20 cellular contexts compared by ENCODE assay signal in genomic region chr12:91492648-91493047, GRCh38.
DNase-seq lines count a peak whose midpoint lies in the region; ATAC-seq, FAIRE-seq and TF ChIP-seq lines count a peak whose summit lies in the region.
"Had no signal": no experiment of that assay in that cellular context is flagged by ENCODE, and none has a peak within 500 bp of the region (broad histone marks: within the 10 kb centered on the region; RNA-seq: fewer than 3 reads in every experiment).

No MANE protein-coding gene starts in this region.

- H3K79me2 ChIP-seq in endothelial cell of umbilical vein (ENCODE audit: control insufficient read depth, insufficient read depth, low read length): no peaks in the 10 kb centered on the region

- H3K9me3 ChIP-seq in endothelial cell of umbilical vein (replicated peaks; ENCODE audit: control insufficient read depth, insufficient read depth, low read length): no peaks in the 10 kb centered on the region

- no peaks in the 10 kb centered on the region for H3K27me3 ChIP-seq in endothelial cell of umbilical vein (ENCODE audit: control insufficient read depth in 2 of 2, insufficient read depth in 2 of 2, low read length in 2 of 2)

- FAIRE-seq in endothelial cell of umbilical vein (lab: Jason Lieb, UNC): no peak
- no peak for FAIRE-seq in GM19239 (lab: Jason Lieb, UNC)
- FAIRE-seq: A204.1, D721Med had no signal

- no peak overlapping the region for H3K9ac ChIP-seq in endothelial cell of umbilical vein (replicated peaks; ENCODE audit: extremely low read depth, insufficient read depth, low read length)

- H2AFZ ChIP-seq in endothelial cell of umbilical vein (ENCODE audit: low read depth, low read length): no peak overlapping the region

- peak; percentile 61 for ATAC-seq in activated naive CD8-positive, alpha-beta T cell treated with anti-CD3 and anti-CD28 coated beads, Interleukin-2, amount 50 U/mL, for 24 hours

- no peak for TF ChIP-seq POLR2A in endothelial cell of umbilical vein (IDR thresholded peaks at IDR 0.05; ENCODE audit: low read depth, low read length)

- no peak overlapping the region for H3K4me2 ChIP-seq in endothelial cell of umbilical vein (ENCODE audit: insufficient read depth, low read length)

- no TSS peak for BruUV-seq in endothelial cell of umbilical vein (replicated peaks; lab: Mats Ljungman, UMichigan)

- H3K27me3 Mint-ChIP-seq in activated naive CD4-positive, alpha-beta T cell treated with anti-CD3 and anti-CD28 coated beads, Interleukin-2, amount 50 U/mL, for 24 hours: no peaks in the 10 kb centered on the region
- no peaks in the 10 kb centered on the region for H3K27me3 Mint-ChIP-seq in activated naive CD8-positive, alpha-beta T cell treated with anti-CD3 and anti-CD28 coated beads, Interleukin-2, amount 50 U/mL, for 24 hours

- H3K9me1 ChIP-seq in endothelial cell of umbilical vein (replicated peaks; ENCODE audit: control insufficient read depth, extremely low read depth, insufficient read depth, low read length): no peaks in the 10 kb centered on the region

- H3K4me1 Mint-ChIP-seq in activated naive CD4-positive, alpha-beta T cell treated with anti-CD3 and anti-CD28 coated beads, Interleukin-2, amount 50 U/mL, for 24 hours: peaks cover 6% of the 10 kb centered on the region
- H3K4me1 Mint-ChIP-seq in activated naive CD8-positive, alpha-beta T cell treated with anti-CD3 and anti-CD28 coated beads, Interleukin-2, amount 50 U/mL, for 24 hours: peaks cover 10% of the 10 kb centered on the region
- H3K4me1 Mint-ChIP-seq: CD14-positive monocyte had no signal

- H3K27ac ChIP-seq in endothelial cell of umbilical vein (ENCODE audit: insufficient read depth, low read depth, low read length): no peak overlapping the region

- CTCF ChIA-PET in endothelial cell of umbilical vein (lab: Charles Lee): no interaction called here

- dilution Hi-C loops in endothelial cell of umbilical vein (cut with MboI; ENCODE audit: extremely low pct_ligation_motif_present, low sequenced_read_pairs): no loop called here

- no peak for TF ChIP-seq CTCF in endothelial cell of umbilical vein (IDR thresholded peaks at IDR 0.05; ENCODE audit: extremely low read depth in 1 of 2, insufficient read depth in 1 of 2, low read depth in 1 of 2, low read length in 2 of 2)

- H3K9me3 Mint-ChIP-seq in activated naive CD4-positive, alpha-beta T cell treated with anti-CD3 and anti-CD28 coated beads, Interleukin-2, amount 50 U/mL, for 24 hours: no peaks in the 10 kb centered on the region
- no peaks in the 10 kb centered on the region for H3K9me3 Mint-ChIP-seq in activated naive CD8-positive, alpha-beta T cell treated with anti-CD3 and anti-CD28 coated beads, Interleukin-2, amount 50 U/mL, for 24 hours

- H3K4me1 ChIP-seq in endothelial cell of umbilical vein (ENCODE audit: control insufficient read depth, extremely low read depth, insufficient read depth, low read length): peaks cover 7% of the 10 kb centered on the region

- H3K4me3 Mint-ChIP-seq in activated naive CD4-positive, alpha-beta T cell treated with anti-CD3 and anti-CD28 coated beads, Interleukin-2, amount 50 U/mL, for 24 hours: no peak overlapping the region
- H3K4me3 Mint-ChIP-seq in activated naive CD8-positive, alpha-beta T cell treated with anti-CD3 and anti-CD28 coated beads, Interleukin-2, amount 50 U/mL, for 24 hours: no peak overlapping the region
- H3K4me3 Mint-ChIP-seq: CD14-positive monocyte had no signal

- H3K4me3 ChIP-seq in endothelial cell of umbilical vein (replicated peaks in 1 of 3; ENCODE audit: insufficient read depth in 1 of 3, low read depth in 1 of 3, low read length in 3 of 3): no peak overlapping the region

- no peaks in the 10 kb centered on the region for H3K36me3 ChIP-seq in endothelial cell of umbilical vein (ENCODE audit: control insufficient read depth in 2 of 2, extremely low read depth in 1 of 2, insufficient read depth in 2 of 2, low read length in 2 of 2)

- DNase-seq in activated naive CD4-positive, alpha-beta T cell treated with Interleukin-2 at 50 U/mL for 16 hours: no peak
- no peak for DNase-seq in activated naive CD8-positive, alpha-beta T cell treated with anti-CD3 and anti-CD28 coated beads, Interleukin-2, amount 50 U/mL, for 24 hours
- peak; percentile 52 for DNase-seq in endothelial cell of umbilical vein (ENCODE audit: low read depth, low spot score)
- peak; percentile 7 for DNase-seq in renal cortical epithelial cell (ENCODE audit: low read depth)
- no peak for DNase-seq in GM19239 (ENCODE audit: insufficient read length, low spot score)
- DNase-seq in stimulated activated CD4-positive, alpha-beta T cell treated with anti-CD3 and anti-CD28 coated beads, Interleukin-4, amount 100 ng/mL, for 24 hours: no peak
- no peak for DNase-seq in NOMO-1 treated with dmso at 0.1 percent for 144 hours (lab: John Stamatoyannopoulos, UW; ENCODE audit: unreplicated experiment)
- DNase-seq: DMS79, Kasumi-1, NCI-H1092, NCI-H1436, NCI-H187 treated with DMSO at 0.1 percent for 48 hours, NCI-H2227 treated with DMSO at 0.1 percent for 48 hours, NCI-H510A, NCI-H748 treated with DMSO at 0.1 percent for 48 hours, SIG-M5 had no signal

- POLR2A ChIA-PET in endothelial cell of umbilical vein (lab: Charles Lee): no interaction called here

- H4K20me1 ChIP-seq in endothelial cell of umbilical vein (replicated peaks; ENCODE audit: control insufficient read depth, extremely low read depth, insufficient read depth, low read length): no peaks in the 10 kb centered on the region

- intact Hi-C loops in endothelial cell of umbilical vein (cut with micrococcal nuclease): no loop called here

- H3K36me3 Mint-ChIP-seq in activated naive CD4-positive, alpha-beta T cell treated with anti-CD3 and anti-CD28 coated beads, Interleukin-2, amount 50 U/mL, for 24 hours: peaks cover 2% of the 10 kb centered on the region
- H3K36me3 Mint-ChIP-seq in activated naive CD8-positive, alpha-beta T cell treated with anti-CD3 and anti-CD28 coated beads, Interleukin-2, amount 50 U/mL, for 24 hours (ENCODE audit: low read depth): no peaks in the 10 kb centered on the region
- H3K36me3 Mint-ChIP-seq: CD14-positive monocyte had no signal

- H3K27ac Mint-ChIP-seq in activated naive CD4-positive, alpha-beta T cell treated with anti-CD3 and anti-CD28 coated beads, Interleukin-2, amount 50 U/mL, for 24 hours: peak overlapping the region; percentile 92
- peak overlapping the region; percentile 65 for H3K27ac Mint-ChIP-seq in activated naive CD8-positive, alpha-beta T cell treated with anti-CD3 and anti-CD28 coated beads, Interleukin-2, amount 50 U/mL, for 24 hours
- H3K27ac Mint-ChIP-seq: CD14-positive monocyte had no signal

TF ChIP-seq in endothelial cell of umbilical vein, 7 proteins besides CTCF, POLR2A, EP300 and RAD21:
- TF ChIP-seq MYC (IDR thresholded peaks at IDR 0.05; ENCODE audit: low read depth, low read length) (no peak), POLR2AphosphoS5 (IDR thresholded peaks at IDR 0.05; ENCODE audit: insufficient read depth, low read depth, low read length) (no peak), FOS (IDR thresholded peaks at IDR 0.05; ENCODE audit: borderline replicate concordance, insufficient read depth, low read length) (no peak), JUN (IDR thresholded peaks at IDR 0.05; ENCODE audit: borderline replicate concordance, insufficient read depth, insufficient read length, low read depth) (no peak), EZH2 (IDR thresholded peaks at IDR 0.05; ENCODE audit: borderline replicate concordance, low read depth, low read length, severe bottlenecking) (no peak), MAX (IDR thresholded peaks at IDR 0.05; ENCODE audit: insufficient read depth, insufficient read length) (no peak), GATA2 (IDR thresholded peaks at IDR 0.05; ENCODE audit: insufficient read depth, insufficient read length, low read depth, low read length) (no peak)

Comparison
In these comparisons a context has a peak if more than half of its experiments do, and no peak if none do; other contexts are left out.
1. DNase-seq: peak in endothelial cell of umbilical vein (single experiment) and renal cortical epithelial cell (single experiment); none in activated naive CD4-positive, alpha-beta T cell treated with Interleukin-2 at 50 U/mL for 16 hours (single experiment), activated naive CD8-positive, alpha-beta T cell treated with anti-CD3 and anti-CD28 coated beads, Interleukin-2, amount 50 U/mL, for 24 hours (single experiment), GM19239 (single experiment), stimulated activated CD4-positive, alpha-beta T cell treated with anti-CD3 and anti-CD28 coated beads, Interleukin-4, amount 100 ng/mL, for 24 hours (single experiment) and NOMO-1 treated with dmso at 0.1 percent for 144 hours (single experiment).